In genomic region chr2:113762377-113763118, GRCh38 we compare ENCODE assay signal across 17 cellular contexts. TPM values are rescaled to one million over a fixed set of nuclear protein-coding genes. Genes with fewer than 3 reads are reported as not detected.
DNase-seq lines count a peak whose midpoint lies in the region; TF ChIP-seq lines count a peak whose summit lies in the region.
"Had no signal": no experiment of that assay in that cellular context is flagged by ENCODE, and none has a peak within 500 bp of the region (broad histone marks: within the 10 kb centered on the region; RNA-seq: fewer than 3 reads in every experiment).

No MANE protein-coding gene starts in this region.

- POLR2A ChIA-PET in AG04450 (lab: Yijun Ruan, JAX) = no interaction called here

- in situ Hi-C loops in brain microvascular endothelial cell (cut with HindIII; ENCODE audit: low pct_ligation_motif_present, low sequenced_read_pairs) (loop anchor here (25.0 kb wide), 1 partner anchor 200 kb away; no protein-coding TSS in a partner anchor), GM13976 (cut with MboI; ENCODE audit: low sequenced_read_pairs, unreplicated experiment) (no loop called here)

- H3K9me3 ChIP-seq in AG04450 (ENCODE audit: control insufficient read depth, insufficient read depth, low read length) = peaks cover 7% of the 10 kb centered on the region
- H3K9me3 ChIP-seq: heart left ventricle, neutrophil, SJCRH30 had no signal

- CTCF ChIA-PET in AG04450 (lab: Charles Lee) = interaction anchor here (0.5 kb wide), 1 partner anchor 43 kb away, joined by 4 read pairs; no protein-coding TSS in a partner anchor

- no peak overlapping the region for H3K27ac ChIP-seq in AG04450 (ENCODE audit: low read depth, low read length)
- H3K27ac ChIP-seq in brain microvascular endothelial cell = no peak overlapping the region
- H3K27ac ChIP-seq: neutrophil, SJCRH30 had no signal

- peak; percentile 27 for DNase-seq in AG04450 (ENCODE audit: low read depth, low spot score)
- DNase-seq in HS-5 (ENCODE audit: low read depth) = peak; percentile 77
- DNase-seq in brain microvascular endothelial cell = peak; percentile 83
- DNase-seq in kidney tubule cell (ENCODE audit: low spot score) = peak; percentile 79
- DNase-seq in activated T-cell treated with anti-CD3 and anti-CD28 coated beads, Interleukin-2, amount 50 U/mL, for 48 hours = no peak
- no peak for DNase-seq in NCI-H2107 treated with DMSO at 0.1 percent for 48 hours (lab: John Stamatoyannopoulos, UW; ENCODE audit: unreplicated experiment)
- no peak for DNase-seq in NCI-H2171 treated with DMSO at 0.1 percent for 48 hours (lab: John Stamatoyannopoulos, UW)
- no peak for DNase-seq in GM13976 (ENCODE audit: low spot score)
- DNase-seq: activated CD8-positive, alpha-beta memory T cell treated with anti-CD3 and anti-CD28 coated beads, Interleukin-2, amount 10 ng/mL, durations not matched to agents 7 days and 5 days; activated naive CD4-positive, alpha-beta T cell treated with anti-CD3 and anti-CD28 coated beads, Interleukin-2, amount 10 ng/mL, durations not matched to agents 7 days and 5 days; AML-193; heart left ventricle; NCI-H1694 treated with DMSO at 0.1 percent for 48 hours; NCI-H82; SJCRH30; stimulated activated naive CD4-positive, alpha-beta T cell had no signal

- H3K4me3 ChIP-seq in AG04450 (ENCODE audit: low read depth, low read length) = no peak overlapping the region
- H3K4me3 ChIP-seq in brain microvascular endothelial cell (ENCODE audit: low read depth, low read length) = no peak overlapping the region
- H3K4me3 ChIP-seq: heart left ventricle, SJCRH30 had no signal

- TF ChIP-seq CTCF in AG04450 (IDR thresholded peaks at IDR 0.05; ENCODE audit: low read depth, low read length) (no peak), brain microvascular endothelial cell (IDR thresholded peaks at IDR 0.05; ENCODE audit: low read depth, low read length, missing control alignments) (no peak), GM13976 (IDR thresholded peaks at IDR 0.05; ENCODE audit: borderline replicate concordance, control extremely low read depth, extremely low read depth, insufficient read depth, missing control alignments) (no peak)

- H3K27me3 ChIP-seq in AG04450 (ENCODE audit: control insufficient read depth, insufficient read depth, low read length) (no peaks in the 10 kb centered on the region), brain microvascular endothelial cell (replicated peaks) (no peaks in the 10 kb centered on the region)
- H3K27me3 ChIP-seq: heart left ventricle, neutrophil, SJCRH30 had no signal

- H3K36me3 ChIP-seq in brain microvascular endothelial cell (replicated peaks) = no peaks in the 10 kb centered on the region
- H3K36me3 ChIP-seq: heart left ventricle, neutrophil, SJCRH30 had no signal

RNA-seq across cellular contexts. Expression of gene SLC35F5, which starts 6.1 kb away (rescaled TPM):
- 67.2 and 91.0 TPM in 2 replicates for polyA plus RNA-seq in AG04450 (2011; rRNA removed)
- polyA minus RNA-seq in AG04450 (2011; rRNA and poly(A)+ RNA removed) = 46.6 and 86.1 TPM in 2 replicates

Comparison
In these comparisons a context has a peak if more than half of its experiments do, and no peak if none do; other contexts are left out.
1. DNase-seq: peak in AG04450 (single experiment), HS-5 (single experiment), brain microvascular endothelial cell (single experiment) and kidney tubule cell (single experiment); none in activated T-cell treated with anti-CD3 and anti-CD28 coated beads, Interleukin-2, amount 50 U/mL, for 48 hours (0 of 2), NCI-H2107 treated with DMSO at 0.1 percent for 48 hours (single experiment), NCI-H2171 treated with DMSO at 0.1 percent for 48 hours (single experiment) and GM13976 (single experiment).